21 cellular contexts compared by ENCODE assay signal in the genomic region with DNA sequence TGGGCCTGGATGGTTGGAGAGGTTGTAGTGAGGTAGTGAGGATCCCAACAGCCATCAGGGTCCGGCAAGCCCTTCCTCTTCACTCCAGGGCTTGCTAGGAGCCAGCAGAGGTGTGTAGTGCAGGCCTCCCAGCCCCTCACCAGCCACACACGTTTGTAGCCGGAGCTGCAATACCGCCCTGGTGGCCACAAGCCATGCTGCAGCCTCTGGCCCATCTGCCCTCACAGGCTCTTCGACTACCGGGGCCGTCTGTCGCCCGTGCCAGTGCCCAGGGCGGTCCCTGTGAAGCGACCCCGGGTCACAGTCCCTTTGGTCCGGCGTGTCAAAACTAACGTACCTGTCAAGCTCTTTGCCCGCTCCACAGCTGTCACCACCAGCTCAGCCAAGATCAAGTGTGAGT. TPM values are rescaled to one million over a fixed set of nuclear protein-coding genes. Genes with fewer than 3 reads are reported as not detected.
A peak's percentile ranks its signal among the peaks of the same experiment; 100 is the strongest.
DNase-seq lines count a peak whose midpoint lies in the region; ATAC-seq and TF ChIP-seq lines count a peak whose summit lies in the region.
"Had no signal": no experiment of that assay in that cellular context is flagged by ENCODE, and none has a peak within 500 bp of the region (broad histone marks: within the 10 kb centered on the region; RNA-seq: fewer than 3 reads in every experiment).

No MANE protein-coding gene starts in this region.

- H2BK5ac ChIP-seq in H9 (ENCODE audit: insufficient read length, low read length) (no peak overlapping the region), neuronal stem cell (ENCODE audit: low read length) (no peak overlapping the region)

- H3K27ac ChIP-seq in H9 (ENCODE audit: insufficient read length, low read depth, low read length), result no peak overlapping the region
- no peak overlapping the region for H3K27ac ChIP-seq in brain microvascular endothelial cell
- no peak overlapping the region for H3K27ac ChIP-seq in substantia nigra (ENCODE audit: low read depth, low read length, poor library complexity, severe bottlenecking)
- no peak overlapping the region for H3K27ac ChIP-seq in neuronal stem cell (replicated peaks; ENCODE audit: low read length)
- H3K27ac ChIP-seq: upper lobe of left lung had no signal

- no peak overlapping the region for H2AFZ ChIP-seq in H9 (ENCODE audit: low read length)
- H2AFZ ChIP-seq in neuronal stem cell (ENCODE audit: low read length), result no peak overlapping the region

- H3K9me3 Mint-ChIP-seq in H9, result no peaks in the 10 kb centered on the region
- no peaks in the 10 kb centered on the region for H3K9me3 Mint-ChIP-seq in neural crest cell
- H3K9me3 Mint-ChIP-seq: CD4-positive, alpha-beta T cell; dendritic cell treated with granulocyte-macrophage colony-stimulating factor and Interleukin-4, amounts not matched to agents 40 ng/mL and 50 ng/mL, for 4 days; memory B cell had no signal

- H2BK15ac ChIP-seq in H9 (ENCODE audit: low read depth, low read length), result no peak overlapping the region
- no peak overlapping the region for H2BK15ac ChIP-seq in neuronal stem cell (ENCODE audit: low read length)

- no peak overlapping the region for H4K5ac ChIP-seq in H9 (ENCODE audit: insufficient read length, low read depth, low read length)

- no peaks in the 10 kb centered on the region for H3K27me3 Mint-ChIP-seq in H9 (ENCODE audit: low read depth)
- H3K27me3 Mint-ChIP-seq in neural crest cell (ENCODE audit: low read depth), result no peaks in the 10 kb centered on the region
- H3K27me3 Mint-ChIP-seq: activated CD8-positive, alpha-beta memory T cell treated with anti-CD3 and anti-CD28 coated beads, Interleukin-2, amount 10 ng/mL, durations not matched to agents 7 days and 5 days; CD4-positive, alpha-beta T cell; dendritic cell treated with granulocyte-macrophage colony-stimulating factor and Interleukin-4, amounts not matched to agents 40 ng/mL and 50 ng/mL, for 4 days; memory B cell had no signal

- no peak overlapping the region for H4K8ac ChIP-seq in H9 (replicated peaks; ENCODE audit: insufficient read length, low read depth, low read length)
- no peak overlapping the region for H4K8ac ChIP-seq in neuronal stem cell (ENCODE audit: low read depth, low read length)

- no peak overlapping the region for H3K9ac ChIP-seq in H9 (ENCODE audit: extremely low read depth, insufficient read length, low read length)
- H3K9ac ChIP-seq in neuronal stem cell (ENCODE audit: low read depth, low read length, poor library complexity), result no peak overlapping the region

- H3K79me1 ChIP-seq in H9 (ENCODE audit: insufficient read depth, low read depth, low read length, poor library complexity, severe bottlenecking) (no peaks in the 10 kb centered on the region), neuronal stem cell (ENCODE audit: low read depth, low read length) (peaks cover 4% of the 10 kb centered on the region)

- H4K91ac ChIP-seq in H9 (ENCODE audit: insufficient read length, low read depth, low read length) (no peak overlapping the region), neuronal stem cell (ENCODE audit: low read depth, low read length, poor library complexity) (no peak overlapping the region)

- H3K4me3 ChIP-seq in brain microvascular endothelial cell (ENCODE audit: low read depth, low read length) (no peak overlapping the region), neuronal stem cell (ENCODE audit: low read length in 2 of 2) (no peak overlapping the region)
- H3K4me3 ChIP-seq: upper lobe of left lung had no signal

- H3K9me3 ChIP-seq in H9 (ENCODE audit: control insufficient read depth, low read depth, low read length) (no peaks in the 10 kb centered on the region), neuronal stem cell (replicated peaks in 1 of 2; ENCODE audit: control insufficient read depth in 2 of 2, insufficient read depth in 1 of 2, low read depth in 1 of 2, low read length in 2 of 2) (no peaks in the 10 kb centered on the region)
- H3K9me3 ChIP-seq: upper lobe of left lung had no signal

- H3K23ac ChIP-seq in H9 (ENCODE audit: insufficient read length, low read depth, low read length) (no peak overlapping the region), neuronal stem cell (ENCODE audit: low read depth, low read length, poor library complexity) (no peak overlapping the region)

- no peak overlapping the region for H2BK20ac ChIP-seq in H9 (ENCODE audit: low read depth, low read length, poor library complexity, severe bottlenecking)

- no peak overlapping the region; the same call in 1 of the 2 replicates for H3K14ac ChIP-seq in H9 (ENCODE audit: insufficient read depth, low read length)
- H3K14ac ChIP-seq in neuronal stem cell (ENCODE audit: low read length), result no peak overlapping the region

- H3K36me3 ChIP-seq in brain microvascular endothelial cell (replicated peaks) (peaks cover 14% of the 10 kb centered on the region), neuronal stem cell (replicated peaks in 1 of 2; ENCODE audit: control insufficient read depth in 2 of 2, insufficient read depth in 2 of 2, low read length in 2 of 2) (peaks cover 31 to 96% of the 10 kb centered on the region in 2 donors)

- H3K4me1 Mint-ChIP-seq in H9, result peaks cover 3 to 15% of the 10 kb centered on the region in 2 experiments; a peak in 2 of 4 replicates
- H3K4me1 Mint-ChIP-seq in neural crest cell, result no peaks in the 10 kb centered on the region

- H2BK12ac ChIP-seq in H9 (ENCODE audit: insufficient read length, low read depth, low read length) (no peak overlapping the region), neuronal stem cell (ENCODE audit: low read length) (no peak overlapping the region)

- H2AK5ac ChIP-seq in H9 (ENCODE audit: insufficient read length, low read length) (no peak overlapping the region), neuronal stem cell (ENCODE audit: low read depth, low read length) (no peak overlapping the region)

- no peaks in the 10 kb centered on the region for H4K20me1 ChIP-seq in H9 (ENCODE audit: control insufficient read depth, insufficient read depth, insufficient read length)

- no peak overlapping the region for H2BK120ac ChIP-seq in H9 (ENCODE audit: low read depth, low read length, poor library complexity, severe bottlenecking)
- H2BK120ac ChIP-seq in neuronal stem cell (ENCODE audit: low read depth, low read length), result no peak overlapping the region

- H3K23me2 ChIP-seq in H9 (ENCODE audit: insufficient read length, low read depth, low read length, poor library complexity, severe bottlenecking), result no peaks in the 10 kb centered on the region

- H3K4me1 ChIP-seq in H9 (ENCODE audit: insufficient read depth, low read length), result no peaks in the 10 kb centered on the region
- no peaks in the 10 kb centered on the region for H3K4me1 ChIP-seq in neuronal stem cell (ENCODE audit: control insufficient read depth in 2 of 2, insufficient read depth in 1 of 2, low read depth in 1 of 2, low read length in 2 of 2)
- H3K4me1 ChIP-seq: upper lobe of left lung had no signal

- H3K79me2 ChIP-seq in H9 (ENCODE audit: insufficient read depth, low read length), result no peaks in the 10 kb centered on the region; the same call in 1 of the 2 replicates

- H3K56ac ChIP-seq in H9 (ENCODE audit: insufficient read length, low read depth, low read length), result no peak overlapping the region

- DNase-seq in D341Med (ENCODE audit: low spot score) (peak; percentile 57), H9 (peak; percentile 49), brain microvascular endothelial cell (no peak), neural crest cell (ENCODE audit: low read depth, low spot score) (no peak), substantia nigra (lab: John Stamatoyannopoulos, UW) (no peak), neuronal stem cell (ENCODE audit: low spot score) (no peak), kidney glomerular epithelial cell (lab: John Stamatoyannopoulos, UW) (no peak)
- DNase-seq: activated CD4-positive, alpha-beta T cell treated with anti-CD3 and anti-CD28 coated beads for 1 hour; activated CD8-positive, alpha-beta memory T cell treated with anti-CD3 and anti-CD28 coated beads, Interleukin-2, amount 10 ng/mL, durations not matched to agents 7 days and 5 days; activated gamma-delta T cell; anterior cingulate cortex; CD4-positive, alpha-beta T cell; head of caudate nucleus; NCI-H1694 treated with DMSO at 0.1 percent for 48 hours; NCI-H510A; SIG-M5; T-helper 2 cell had no signal

- WGBS in H9 (ENCODE audit: extremely low coverage, insufficient read length, low lambda C conversion rate), result no CpG with 5 or more reads among the region's 16 CpGs
- no CpG with 5 or more reads among the region's 16 CpGs for WGBS in neuronal stem cell (ENCODE audit: extremely low coverage in 2 of 2, insufficient read length in 2 of 2, insufficient replicate concordance in 1 of 2), 2 donors

- H3K4me2 ChIP-seq in H9 (ENCODE audit: insufficient read depth, insufficient read length, low read length) (no peak overlapping the region), neuronal stem cell (ENCODE audit: insufficient read depth, low read length, poor library complexity, severe bottlenecking) (no peak overlapping the region)

- H3K4ac ChIP-seq in H9 (ENCODE audit: low read depth, low read length) (no peak overlapping the region), neuronal stem cell (ENCODE audit: low read length) (no peak overlapping the region)

- H3K27me3 ChIP-seq in H9 (ENCODE audit: insufficient read depth, low read length) (no peaks in the 10 kb centered on the region), brain microvascular endothelial cell (replicated peaks) (no peaks in the 10 kb centered on the region), neuronal stem cell (ENCODE audit: control insufficient read depth in 3 of 3, insufficient read depth in 3 of 3, low read depth in 1 of 3, low read length in 3 of 3) (no peaks in the 10 kb centered on the region)
- H3K27me3 ChIP-seq: upper lobe of left lung had no signal

- H3K27ac Mint-ChIP-seq in H9, result peak overlapping the region in 1 of 3 experiments; percentile 71; a peak in 1 of 7 replicates
- H3K27ac Mint-ChIP-seq in neural crest cell (ENCODE audit: unreplicated experiment), result no peak overlapping the region
- H3K27ac Mint-ChIP-seq: activated CD8-positive, alpha-beta memory T cell treated with anti-CD3 and anti-CD28 coated beads, Interleukin-2, amount 10 ng/mL, durations not matched to agents 7 days and 5 days; CD4-positive, alpha-beta T cell; dendritic cell treated with granulocyte-macrophage colony-stimulating factor and Interleukin-4, amounts not matched to agents 40 ng/mL and 50 ng/mL, for 4 days had no signal

- peaks cover 13 to 70% (median 39%) of the 10 kb centered on the region in 3 experiments; a peak in 6 of 7 replicates for H3K36me3 Mint-ChIP-seq in H9 (ENCODE audit: insufficient read depth in 1 of 3, low read depth in 3 of 3)
- peaks cover 3% of the 10 kb centered on the region for H3K36me3 Mint-ChIP-seq in neural crest cell (ENCODE audit: low read depth)

- in situ Hi-C loops in brain microvascular endothelial cell (cut with HindIII; ENCODE audit: low pct_ligation_motif_present, low sequenced_read_pairs), result no loop called here

- no peak overlapping the region; a peak in 1 of 5 replicates for H3K4me3 Mint-ChIP-seq in H9
- no peak overlapping the region for H3K4me3 Mint-ChIP-seq in neural crest cell
- H3K4me3 Mint-ChIP-seq: activated CD8-positive, alpha-beta memory T cell treated with anti-CD3 and anti-CD28 coated beads, Interleukin-2, amount 10 ng/mL, durations not matched to agents 7 days and 5 days; CD4-positive, alpha-beta T cell; dendritic cell treated with granulocyte-macrophage colony-stimulating factor and Interleukin-4, amounts not matched to agents 40 ng/mL and 50 ng/mL, for 4 days; memory B cell had no signal

- H3T11ph ChIP-seq in H9 (ENCODE audit: low read length), result no peak overlapping the region

- ATAC-seq in GM19035 (IDR thresholded peaks at IDR 0.05; ENCODE audit: unreplicated experiment), result no peak
- ATAC-seq: activated CD8-positive, alpha-beta memory T cell treated with anti-CD3 and anti-CD28 coated beads, Interleukin-2, amount 10 ng/mL, durations not matched to agents 7 days and 5 days had no signal

- H3K18ac ChIP-seq in H9 (ENCODE audit: insufficient read length, low read depth, low read length) (no peak overlapping the region), neuronal stem cell (ENCODE audit: low read length) (no peak overlapping the region)

- TF ChIP-seq CTCF in H9 (conservative IDR thresholded peaks at IDR 0.05) (peak; percentile 60), brain microvascular endothelial cell (IDR thresholded peaks at IDR 0.05; ENCODE audit: low read depth, low read length, missing control alignments) (peak; percentile 39), neural crest cell (conservative IDR thresholded peaks at IDR 0.05) (peak; percentile 47)

RNA-seq across cellular contexts. Expression of gene EIF2S2, which starts 36.4 kb away (rescaled TPM):
- total RNA-seq in H9 (2021) (188 and 189 TPM in 2 replicates), neural crest cell (106 and 111 TPM in 2 replicates)
- 134 TPM for polyA plus RNA-seq in neuronal stem cell (2013, experiment 1 of 2)
- 135 TPM for polyA plus RNA-seq in neuronal stem cell (2013, experiment 2 of 2)

Comparison
In these comparisons a context has a peak if more than half of its experiments do, and no peak if none do; other contexts are left out.
1. DNase-seq: peak in D341Med (single experiment) and H9 (single experiment); none in brain microvascular endothelial cell (single experiment), neural crest cell (single experiment), substantia nigra (0 of 49), neuronal stem cell (single experiment) and kidney glomerular epithelial cell (single experiment).
2. Peak in every context shown above with its lines, with median percentiles within 50 percentile points of each other: CTCF ChIP-seq.